1 cellular context compared by ENCODE assay signal in genomic region chr14:29339491-29339890, GRCh38.
TF ChIP-seq lines count a peak whose summit lies in the region.

No MANE protein-coding gene starts in this region.

TF ChIP-seq in IMR-90, 13 proteins besides CTCF, POLR2A, EP300 and RAD21 (continued from another document):
- no peak for TF ChIP-seq NFE2L2 (IDR thresholded peaks at IDR 0.05; ENCODE audit: low read depth, low read length)
- no peak for TF ChIP-seq RFX5 (IDR thresholded peaks at IDR 0.05; ENCODE audit: low read depth, low read length)
- no peak for TF ChIP-seq RCOR1 (IDR thresholded peaks at IDR 0.05; ENCODE audit: insufficient replicate concordance, low read length)
- no peak for TF ChIP-seq MXI1 (IDR thresholded peaks at IDR 0.05; ENCODE audit: borderline replicate concordance, low read depth, low read length)
